Comparison of ENCODE assay signal across 14 cellular contexts in the genomic region with DNA sequence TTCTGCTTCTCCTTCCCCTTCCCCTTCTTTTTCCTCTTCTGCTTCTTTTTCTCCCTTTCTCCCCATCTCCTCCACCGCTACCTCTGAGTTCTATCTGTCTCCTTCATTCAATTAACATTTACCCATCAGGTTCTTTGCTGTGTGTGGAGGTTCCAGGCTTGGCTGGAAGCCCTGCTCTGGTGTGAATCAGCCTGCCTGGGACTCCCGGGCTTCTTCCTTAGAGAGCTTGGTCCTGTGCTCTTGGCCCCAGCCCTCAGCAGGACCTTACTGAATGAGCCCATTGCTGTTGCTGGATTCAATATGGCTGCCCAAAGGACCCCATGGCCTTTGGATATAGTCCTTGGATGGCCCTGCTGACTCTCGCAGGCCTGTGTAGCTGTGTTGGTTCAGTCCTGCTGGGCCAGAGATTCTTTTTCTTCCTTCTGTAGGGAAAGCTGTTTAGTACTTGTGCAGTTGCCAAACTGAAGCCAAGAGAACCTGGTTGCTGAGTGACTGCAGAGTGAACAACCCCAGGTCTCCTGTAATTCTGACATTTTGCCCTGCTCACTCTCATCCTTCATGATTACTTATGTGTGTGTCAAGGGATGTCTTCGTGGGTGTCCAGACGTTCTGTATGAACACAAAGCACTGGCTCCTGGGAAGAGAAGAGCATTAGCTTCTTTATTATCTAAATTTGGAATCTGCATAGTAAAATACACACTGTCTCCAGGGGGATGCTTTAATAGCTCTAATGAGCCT.
A peak's percentile ranks its signal among the peaks of the same experiment; 100 is the strongest.
DNase-seq lines count a peak whose midpoint lies in the region; ATAC-seq and TF ChIP-seq lines count a peak whose summit lies in the region.
"Had no signal": no experiment of that assay in that cellular context is flagged by ENCODE, and none has a peak within 500 bp of the region (broad histone marks: within the 10 kb centered on the region; RNA-seq: fewer than 3 reads in every experiment).

No MANE protein-coding gene starts in this region.

- no peaks in the 10 kb centered on the region for H3K9me3 ChIP-seq in sigmoid colon
- H3K9me3 ChIP-seq: BLaER1 treated with 17β-estradiol and CSF1 and Interleukin-3, amounts not matched to agents 10 nM and 100 nM had no signal

- H3K27ac ChIP-seq in sigmoid colon (peak overlapping the region in 3 of 4 donors; percentile 72 to 100 (median 97)), foreskin keratinocyte (no peak overlapping the region)
- H3K27ac ChIP-seq: BLaER1 treated with 17β-estradiol and CSF1 and Interleukin-3, amounts not matched to agents 10 nM and 100 nM had no signal

- intact Hi-C loops in cardiac septum (cut with DNase I) (loop anchor here (10.0 kb wide), 1 partner anchor 596 kb away; no protein-coding TSS in a partner anchor), left cardiac atrium (cut with DNase I) (no loop called here), sigmoid colon (cut with DNase I) (loop anchor here (5.0 kb wide), 2 partner anchors 68 to 213 kb away; no protein-coding TSS in a partner anchor)

- H3K27me3 ChIP-seq in sigmoid colon (no peaks in the 10 kb centered on the region), foreskin keratinocyte (peaks cover 5% of the 10 kb centered on the region)

- no peak for ATAC-seq in left cardiac atrium
- ATAC-seq in foreskin keratinocyte, result no peak
- ATAC-seq: GM23338 had no signal

- H3K36me3 ChIP-seq in sigmoid colon, result no peaks in the 10 kb centered on the region
- H3K36me3 ChIP-seq: BLaER1 treated with 17β-estradiol and CSF1 and Interleukin-3, amounts not matched to agents 10 nM and 100 nM had no signal

- 90 to 95% methylated on average over 5 of the region's 5 CpGs for WGBS in sigmoid colon, 2 donors

- TF ChIP-seq EP300 in sigmoid colon (IDR thresholded peaks at IDR 0.05), result peak in 2 of 4 donors; percentile 9 to 54

- peaks cover 0 to 60% (median 51%) of the 10 kb centered on the region in 4 donors for H3K4me1 ChIP-seq in sigmoid colon
- H3K4me1 ChIP-seq in foreskin keratinocyte, result no peaks in the 10 kb centered on the region

- no peak overlapping the region for H3K4me3 ChIP-seq in sigmoid colon
- H3K4me3 ChIP-seq: BLaER1 treated with 17β-estradiol and CSF1 and Interleukin-3, amounts not matched to agents 10 nM and 100 nM; GM23338 had no signal

- TF ChIP-seq CTCF in sigmoid colon (IDR thresholded peaks at IDR 0.05), result no peak
- TF ChIP-seq CTCF in foreskin keratinocyte (conservative IDR thresholded peaks at IDR 0.05), result no peak

- DNase-seq in cardiac septum (ENCODE audit: low spot score), result peak; percentile 47
- DNase-seq in left cardiac atrium, result no peak
- peak; percentile 32 for DNase-seq in islet precursor cell
- no peak for DNase-seq in sigmoid colon
- no peak for DNase-seq in foreskin keratinocyte
- no peak for DNase-seq in NCI-H1092 treated with DMSO at 0.1 percent for 48 hours (lab: John Stamatoyannopoulos, UW)
- no peak for DNase-seq in T-helper 2 cell
- DNase-seq: ACHN; CD4-positive, CD25-positive, alpha-beta regulatory T cell; DMS53; GF-D8; H7 had no signal

- TF ChIP-seq POLR2A in sigmoid colon (IDR thresholded peaks at IDR 0.05), result no peak

Comparison
In these comparisons a context has a peak if more than half of its experiments do, and no peak if none do; other contexts are left out.
1. DNase-seq: peak in cardiac septum (single experiment) and islet precursor cell (single experiment); none in left cardiac atrium (single experiment), sigmoid colon (single experiment), foreskin keratinocyte (0 of 2), NCI-H1092 treated with DMSO at 0.1 percent for 48 hours (single experiment) and T-helper 2 cell (0 of 5).
2. intact Hi-C loops: an anchor here in cardiac septum (10.0 kb wide) and sigmoid colon (5.0 kb wide); none called in left cardiac atrium.